In genomic region chr2:191206613-191207471, GRCh38 we compare ENCODE assay signal across 10 cellular contexts. TPM values are rescaled to one million over a fixed set of nuclear protein-coding genes. Genes with fewer than 3 reads are reported as not detected.
DNase-seq lines count a peak whose midpoint lies in the region; ATAC-seq and TF ChIP-seq lines count a peak whose summit lies in the region.
"Had no signal": no experiment of that assay in that cellular context is flagged by ENCODE, and none has a peak within 500 bp of the region (broad histone marks: within the 10 kb centered on the region; RNA-seq: fewer than 3 reads in every experiment).

No MANE protein-coding gene starts in this region.

- TF ChIP-seq CTCF in coronary artery (IDR thresholded peaks at IDR 0.05) = no peak

- H3K4me3 ChIP-seq in mucosa of rectum (ENCODE audit: low read length in 2 of 2) (no peak overlapping the region), coronary artery (no peak overlapping the region)

- no peaks in the 10 kb centered on the region for H3K27me3 ChIP-seq in mucosa of rectum (ENCODE audit: control insufficient read depth in 2 of 2, insufficient read depth in 2 of 2, low read length in 2 of 2)

- DNase-seq in COLO829 (ENCODE audit: low spot score) = peak; percentile 39
- peak; percentile 18 for DNase-seq in NCI-H510A (lab: John Stamatoyannopoulos, UW)
- DNase-seq in activated naive CD4-positive, alpha-beta T cell treated with anti-CD3 and anti-CD28 coated beads for 36 hours = peak; percentile 63
- DNase-seq in iPS-NIHi7 (ENCODE audit: extremely low spot score) = no peak
- DNase-seq in coronary artery (ENCODE audit: low spot score) = no peak
- no peak for DNase-seq in NCI-H146 treated with DMSO at 0.1 percent for 48 hours (lab: John Stamatoyannopoulos, UW; ENCODE audit: unreplicated experiment)
- DNase-seq: GOT3, NCI-H1436 treated with DMSO at 0.1 percent for 48 hours had no signal

- intact Hi-C loops in activated naive CD4-positive, alpha-beta T cell treated with anti-CD3 and anti-CD28 coated beads for 36 hours (cut with micrococcal nuclease) = no loop called here

- no peaks in the 10 kb centered on the region for H3K36me3 ChIP-seq in mucosa of rectum (ENCODE audit: control insufficient read depth in 2 of 2, insufficient read depth in 2 of 2, low read length in 2 of 2)

- H3K27ac ChIP-seq in mucosa of rectum (ENCODE audit: low read depth in 2 of 2, low read length in 2 of 2) = peak overlapping the region; percentile 32 to 34
- no peak overlapping the region for H3K27ac ChIP-seq in coronary artery

- H3K9me3 ChIP-seq in mucosa of rectum (ENCODE audit: control insufficient read depth in 2 of 2, low read length in 2 of 2) = no peaks in the 10 kb centered on the region

- peak overlapping the region; percentile 23 for H3K4me3 Mint-ChIP-seq in activated naive CD4-positive, alpha-beta T cell treated with anti-CD3 and anti-CD28 coated beads for 36 hours

- peaks cover 9% of the 10 kb centered on the region for H3K9me3 Mint-ChIP-seq in activated naive CD4-positive, alpha-beta T cell treated with anti-CD3 and anti-CD28 coated beads for 36 hours

- CTCF ChIA-PET in activated naive CD4-positive, alpha-beta T cell treated with anti-CD3 and anti-CD28 coated beads for 36 hours (lab: Charles Lee) = interaction anchor here (0.6 to 1.9 kb wide), 8 partner anchors 8 to 276 kb away, joined by 3 to 9 read pairs (median 4); no protein-coding TSS in a partner anchor

- H3K27ac Mint-ChIP-seq in activated naive CD4-positive, alpha-beta T cell treated with anti-CD3 and anti-CD28 coated beads for 36 hours = peak overlapping the region; percentile 52

- peaks cover 3% of the 10 kb centered on the region for H3K36me3 Mint-ChIP-seq in activated naive CD4-positive, alpha-beta T cell treated with anti-CD3 and anti-CD28 coated beads for 36 hours (ENCODE audit: low read depth)

- H3K4me1 Mint-ChIP-seq in activated naive CD4-positive, alpha-beta T cell treated with anti-CD3 and anti-CD28 coated beads for 36 hours (ENCODE audit: low read depth) = peaks cover 42% of the 10 kb centered on the region

- no peaks in the 10 kb centered on the region for H3K27me3 Mint-ChIP-seq in activated naive CD4-positive, alpha-beta T cell treated with anti-CD3 and anti-CD28 coated beads for 36 hours (ENCODE audit: low read depth)

- no peak overlapping the region for H3K9ac ChIP-seq in mucosa of rectum (ENCODE audit: low read depth in 1 of 2, low read length in 2 of 2)

- no peaks in the 10 kb centered on the region for H3K4me1 ChIP-seq in mucosa of rectum (ENCODE audit: control insufficient read depth in 2 of 2, insufficient read depth in 2 of 2, low read length in 2 of 2)

- no peak for ATAC-seq in HG03342 (IDR thresholded peaks at IDR 0.05; ENCODE audit: unreplicated experiment)

RNA-seq across cellular contexts. Expression of gene MYO1B, which starts 38.4 kb away (rescaled TPM):
- 10 to 100 TPM; 39.2 to 40.5 TPM for total RNA-seq in activated naive CD4-positive, alpha-beta T cell treated with anti-CD3 and anti-CD28 coated beads for 36 hours

RNA-seq across cellular contexts. Expression of gene STAT4, which starts 56.0 kb away (rescaled TPM):
- total RNA-seq in activated naive CD4-positive, alpha-beta T cell treated with anti-CD3 and anti-CD28 coated beads for 36 hours = 10 to 100 TPM; 53.9 to 54.6 TPM

Comparison
In these comparisons a context has a peak if more than half of its experiments do, and no peak if none do; other contexts are left out.
1. DNase-seq: peak in COLO829 (single experiment), NCI-H510A (single experiment) and activated naive CD4-positive, alpha-beta T cell treated with anti-CD3 and anti-CD28 coated beads for 36 hours (single experiment); none in iPS-NIHi7 (single experiment), coronary artery (single experiment) and NCI-H146 treated with DMSO at 0.1 percent for 48 hours (single experiment).
2. H3K27ac ChIP-seq: peak in mucosa of rectum (2 of 2); none in coronary artery (0 of 2).